ENCODE assay signal across 17 cellular contexts in the genomic region with DNA sequence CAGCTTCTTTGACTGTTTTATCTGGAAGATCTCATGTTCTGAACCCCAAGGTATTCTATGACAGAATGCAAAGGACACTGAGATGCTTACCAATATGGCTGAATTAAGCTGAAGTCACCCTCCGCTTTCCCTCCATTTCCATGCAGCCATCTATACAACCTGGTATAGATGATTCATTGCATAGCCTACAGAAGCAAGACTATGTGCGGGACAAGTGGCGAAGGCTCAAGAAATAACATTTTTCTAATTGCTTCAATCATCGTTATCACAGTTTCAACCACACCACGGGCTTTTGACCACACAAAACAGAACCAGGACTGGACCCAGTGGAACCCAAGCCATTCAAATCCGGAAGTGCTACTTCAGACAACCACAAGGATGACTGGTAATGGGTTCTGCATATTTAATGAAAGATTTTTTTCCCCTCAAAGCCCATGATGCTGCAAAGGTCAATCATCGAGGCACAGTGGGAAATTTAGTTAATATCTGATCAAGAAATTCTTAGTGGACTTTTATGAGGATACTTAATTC.
"Had no signal": no experiment of that assay in that cellular context is flagged by ENCODE, and none has a peak within 500 bp of the region (broad histone marks: within the 10 kb centered on the region; RNA-seq: fewer than 3 reads in every experiment).

No MANE protein-coding gene starts in this region.

- H3K9me3 ChIP-seq: body of pancreas, esophagus muscularis mucosa, sigmoid colon, spleen, tibial nerve had no signal

- FAIRE-seq: islet of Langerhans had no signal

- H3K9me3 Mint-ChIP-seq: activated T-helper 2 cell treated with anti-CD3 and anti-CD28 coated beads, Interferon-gamma antibody, Interleukin-2, Interleukin-4, amounts not matched to agents 10 μg/mL and 5 μg/mL and 100 μg/mL, durations not matched to agents 14 hours and 24 hours and 36 hours had no signal

- DNase-seq: activated CD4-positive, alpha-beta T cell treated with anti-CD3 and anti-CD28 coated beads for 1 hour; activated CD8-positive, alpha-beta memory T cell treated with anti-CD3 and anti-CD28 coated beads, Interleukin-2, amount 50 U/mL, for 48 hours; activated naive CD4-positive, alpha-beta T cell treated with anti-CD3 and anti-CD28 coated beads, Interleukin-2, amount 50 U/mL, for 16 hours; amygdala; body of pancreas; caudate nucleus; sigmoid colon; spleen; substantia nigra; T1000 had no signal

- ATAC-seq: body of pancreas, left lobe of liver had no signal

- H3K27ac Mint-ChIP-seq: activated T-helper 2 cell treated with anti-CD3 and anti-CD28 coated beads, Interferon-gamma antibody, Interleukin-2, Interleukin-4, amounts not matched to agents 10 μg/mL and 5 μg/mL and 100 μg/mL, durations not matched to agents 14 hours and 24 hours and 36 hours had no signal

- H3K4me3 ChIP-seq: body of pancreas, coronary artery, esophagus muscularis mucosa, sigmoid colon, spleen, tibial nerve had no signal

- H3K4me1 ChIP-seq: parathyroid adenoma, sigmoid colon, tibial nerve had no signal

- H3K27me3 ChIP-seq: body of pancreas, esophagus muscularis mucosa, sigmoid colon, spleen, tibial nerve had no signal

- H3K27ac ChIP-seq: body of pancreas, coronary artery, esophagus muscularis mucosa, parathyroid adenoma, sigmoid colon, spleen, tibial nerve had no signal
